Comparison of ENCODE assay signal across 9 cellular contexts in genomic region chr5:176817864-176818377, GRCh38. TPM values are rescaled to one million over a fixed set of nuclear protein-coding genes. Genes with fewer than 3 reads are reported as not detected.
DNase-seq lines count a peak whose midpoint lies in the region; ATAC-seq, FAIRE-seq and TF ChIP-seq lines count a peak whose summit lies in the region.
"Had no signal": no experiment of that assay in that cellular context is flagged by ENCODE, and none has a peak within 500 bp of the region (broad histone marks: within the 10 kb centered on the region; RNA-seq: fewer than 3 reads in every experiment).

No MANE protein-coding gene starts in this region.

- H3K4me3 ChIP-seq in Peyer's patch: peak overlapping the region; percentile 14 to 46 (median 42)
- peak overlapping the region in 2 of 3 experiments; percentile 2 to 8 for H3K4me3 ChIP-seq in endothelial cell of umbilical vein (replicated peaks in 1 of 3; ENCODE audit: insufficient read depth in 1 of 3, low read depth in 1 of 3, low read length in 3 of 3)
- H3K4me3 ChIP-seq in neural progenitor cell: peak overlapping the region; percentile 64
- H3K4me3 ChIP-seq: body of pancreas had no signal

- H3K9me3 Mint-ChIP-seq in activated CD8-positive, alpha-beta memory T cell treated with anti-CD3 and anti-CD28 coated beads, Interleukin-2, amount 10 ng/mL, durations not matched to agents 7 days and 5 days (ENCODE audit: low read depth): no peaks in the 10 kb centered on the region
- H3K9me3 Mint-ChIP-seq in neural progenitor cell: no peaks in the 10 kb centered on the region

- H3F3A ChIP-seq in neural progenitor cell (ENCODE audit: low read depth): peaks cover 30% of the 10 kb centered on the region

- H2AFZ ChIP-seq in endothelial cell of umbilical vein (ENCODE audit: low read depth, low read length): no peak overlapping the region
- H2AFZ ChIP-seq in neural progenitor cell (replicated peaks): peak overlapping the region; percentile 96

- DNase-seq in activated CD8-positive, alpha-beta memory T cell treated with anti-CD3 and anti-CD28 coated beads, Interleukin-2, amount 10 ng/mL, durations not matched to agents 7 days and 5 days: no peak
- DNase-seq in activated CD8-positive, alpha-beta memory T cell treated with anti-CD3 and anti-CD28 coated beads for 24 hours: no peak
- DNase-seq in Peyer's patch: no peak
- peak; percentile 16 for DNase-seq in endothelial cell of umbilical vein (ENCODE audit: low read depth, low spot score)
- DNase-seq in neural progenitor cell (ENCODE audit: low spot score): peak; percentile 95
- no peak for DNase-seq in SHP77 treated with DMSO at 0.1 percent for 48 hours (lab: John Stamatoyannopoulos, UW)
- no peak for DNase-seq in cerebellar nuclear complex (lab: John Stamatoyannopoulos, UW)

- H3K4me1 ChIP-seq in Peyer's patch: peaks cover 0 to 12% (median 4%) of the 10 kb centered on the region in 4 donors
- H3K4me1 ChIP-seq in endothelial cell of umbilical vein (ENCODE audit: control insufficient read depth, extremely low read depth, insufficient read depth, low read length): no peaks in the 10 kb centered on the region
- H3K4me1 ChIP-seq in neural progenitor cell: peaks cover 42% of the 10 kb centered on the region

- H3K27me3 ChIP-seq in Peyer's patch (peaks cover 0 to 18% of the 10 kb centered on the region in 2 donors), endothelial cell of umbilical vein (ENCODE audit: control insufficient read depth in 2 of 2, insufficient read depth in 2 of 2, low read length in 2 of 2) (peaks cover 21 to 24% of the 10 kb centered on the region in 2 experiments), neural progenitor cell (peaks cover 2% of the 10 kb centered on the region)
- H3K27me3 ChIP-seq: body of pancreas had no signal

- TF ChIP-seq CTCF in Peyer's patch (IDR thresholded peaks at IDR 0.05) (peak in 1 of 6 experiments; percentile 4), endothelial cell of umbilical vein (IDR thresholded peaks at IDR 0.05; ENCODE audit: extremely low read depth in 1 of 2, insufficient read depth in 1 of 2, low read depth in 1 of 2, low read length in 2 of 2) (peak; percentile 31 to 58), neural progenitor cell (IDR thresholded peaks at IDR 0.05) (peak; percentile 65)

- peak overlapping the region; percentile 35 for H3K4me3 Mint-ChIP-seq in activated CD8-positive, alpha-beta memory T cell treated with anti-CD3 and anti-CD28 coated beads, Interleukin-2, amount 10 ng/mL, durations not matched to agents 7 days and 5 days
- peak overlapping the region; percentile 80 for H3K4me3 Mint-ChIP-seq in neural progenitor cell

- intact Hi-C loops in endothelial cell of umbilical vein (cut with micrococcal nuclease): loop anchor here (1.0 kb wide), 1 partner anchor 158 kb away; no protein-coding TSS in a partner anchor

- ATAC-seq in activated CD8-positive, alpha-beta memory T cell treated with anti-CD3 and anti-CD28 coated beads, Interleukin-2, amount 10 ng/mL, durations not matched to agents 7 days and 5 days: peak; percentile 52
- ATAC-seq in HG02642 (IDR thresholded peaks at IDR 0.05; ENCODE audit: poor library complexity, unreplicated experiment): peak; percentile 21

- H3K36me3 Mint-ChIP-seq in activated CD8-positive, alpha-beta memory T cell treated with anti-CD3 and anti-CD28 coated beads, Interleukin-2, amount 10 ng/mL, durations not matched to agents 7 days and 5 days: no peaks in the 10 kb centered on the region
- H3K36me3 Mint-ChIP-seq in neural progenitor cell: no peaks in the 10 kb centered on the region

- CTCF ChIA-PET in activated CD8-positive, alpha-beta memory T cell treated with anti-CD3 and anti-CD28 coated beads, Interleukin-2, amount 10 ng/mL, durations not matched to agents 7 days and 5 days (lab: Charles Lee): interaction anchor here (1.1 kb wide), 1 partner anchor 294 kb away, joined by 3 read pairs; no protein-coding TSS in a partner anchor
- CTCF ChIA-PET in endothelial cell of umbilical vein (lab: Charles Lee): interaction anchor here (1.2 to 6.3 kb wide), 2 partner anchors 118 to 157 kb away, joined by 4 to 40 read pairs; no protein-coding TSS in a partner anchor

- H4K20me1 ChIP-seq in endothelial cell of umbilical vein (replicated peaks; ENCODE audit: control insufficient read depth, extremely low read depth, insufficient read depth, low read length) (no peaks in the 10 kb centered on the region), neural progenitor cell (ENCODE audit: low read depth) (no peaks in the 10 kb centered on the region)

- TF ChIP-seq POLR2A in Peyer's patch (IDR thresholded peaks at IDR 0.05) (no peak), endothelial cell of umbilical vein (IDR thresholded peaks at IDR 0.05; ENCODE audit: low read depth, low read length) (no peak)

- H3K4me2 ChIP-seq in endothelial cell of umbilical vein (ENCODE audit: insufficient read depth, low read length) (peak overlapping the region; percentile 12), neural progenitor cell (peak overlapping the region; percentile 91)

- no peak overlapping the region for H3K9ac ChIP-seq in endothelial cell of umbilical vein (replicated peaks; ENCODE audit: extremely low read depth, insufficient read depth, low read length)
- H3K9ac ChIP-seq in neural progenitor cell: no peak overlapping the region

- H3K27ac ChIP-seq in Peyer's patch (no peak overlapping the region), endothelial cell of umbilical vein (ENCODE audit: insufficient read depth, low read depth, low read length) (no peak overlapping the region), neural progenitor cell (no peak overlapping the region)
- H3K27ac ChIP-seq: body of pancreas had no signal

- no TSS peak for BruUV-seq in endothelial cell of umbilical vein (replicated peaks; lab: Mats Ljungman, UMichigan)

- no peaks in the 10 kb centered on the region for H3K9me1 ChIP-seq in endothelial cell of umbilical vein (replicated peaks; ENCODE audit: control insufficient read depth, extremely low read depth, insufficient read depth, low read length)

- no peak overlapping the region for H3K27ac Mint-ChIP-seq in activated CD8-positive, alpha-beta memory T cell treated with anti-CD3 and anti-CD28 coated beads, Interleukin-2, amount 10 ng/mL, durations not matched to agents 7 days and 5 days
- no peak overlapping the region for H3K27ac Mint-ChIP-seq in neural progenitor cell

- dilution Hi-C loops in endothelial cell of umbilical vein (cut with MboI; ENCODE audit: extremely low pct_ligation_motif_present, low sequenced_read_pairs): no loop called here

- no peaks in the 10 kb centered on the region for H3K9me3 ChIP-seq in Peyer's patch
- no peaks in the 10 kb centered on the region for H3K9me3 ChIP-seq in endothelial cell of umbilical vein (replicated peaks; ENCODE audit: control insufficient read depth, insufficient read depth, low read length)
- no peaks in the 10 kb centered on the region for H3K9me3 ChIP-seq in neural progenitor cell (ENCODE audit: low read depth)
- H3K9me3 ChIP-seq: body of pancreas had no signal

- H3K36me3 ChIP-seq in Peyer's patch: no peaks in the 10 kb centered on the region
- H3K36me3 ChIP-seq in endothelial cell of umbilical vein (ENCODE audit: control insufficient read depth in 2 of 2, extremely low read depth in 1 of 2, insufficient read depth in 2 of 2, low read length in 2 of 2): no peaks in the 10 kb centered on the region
- no peaks in the 10 kb centered on the region for H3K36me3 ChIP-seq in neural progenitor cell

- peaks cover 16% of the 10 kb centered on the region for H3K4me1 Mint-ChIP-seq in activated CD8-positive, alpha-beta memory T cell treated with anti-CD3 and anti-CD28 coated beads, Interleukin-2, amount 10 ng/mL, durations not matched to agents 7 days and 5 days
- peaks cover 34% of the 10 kb centered on the region for H3K4me1 Mint-ChIP-seq in neural progenitor cell

- peaks cover 74% of the 10 kb centered on the region for H3K27me3 Mint-ChIP-seq in activated CD8-positive, alpha-beta memory T cell treated with anti-CD3 and anti-CD28 coated beads, Interleukin-2, amount 10 ng/mL, durations not matched to agents 7 days and 5 days
- peaks cover 53% of the 10 kb centered on the region for H3K27me3 Mint-ChIP-seq in neural progenitor cell (ENCODE audit: insufficient read depth, low read depth)

- POLR2A ChIA-PET in endothelial cell of umbilical vein (lab: Charles Lee): no interaction called here

- H3K79me2 ChIP-seq in endothelial cell of umbilical vein (ENCODE audit: control insufficient read depth, insufficient read depth, low read length) (no peaks in the 10 kb centered on the region), neural progenitor cell (ENCODE audit: low read depth) (no peaks in the 10 kb centered on the region)

- FAIRE-seq in endothelial cell of umbilical vein (lab: Jason Lieb, UNC): peak; percentile 48

TF ChIP-seq in endothelial cell of umbilical vein, 7 proteins besides CTCF, POLR2A, EP300 and RAD21:
- TF ChIP-seq GATA2 (IDR thresholded peaks at IDR 0.05; ENCODE audit: insufficient read depth, insufficient read length, low read depth, low read length) (no peak), EZH2 (IDR thresholded peaks at IDR 0.05; ENCODE audit: borderline replicate concordance, low read depth, low read length, severe bottlenecking) (peak; percentile 64)

RNA-seq across cellular contexts. Expression of gene UNC5A, which starts 7.6 kb away (rescaled TPM):
- not detected for total RNA-seq in activated CD8-positive, alpha-beta memory T cell treated with anti-CD3 and anti-CD28 coated beads, Interleukin-2, amount 10 ng/mL, durations not matched to agents 7 days and 5 days
- under 1 TPM in 1 of 4 donors, not detected in 3; 0.18 TPM for total RNA-seq in Peyer's patch
- 0.22 and 0.51 TPM in 2 replicates for total RNA-seq in endothelial cell of umbilical vein
- 0.08 and 0.10 TPM in 2 replicates for polyA plus RNA-seq in endothelial cell of umbilical vein
- polyA plus RNA-seq in endothelial cell of umbilical vein (2011; cell fraction: cytosol; rRNA removed): 0.05 and 0.07 TPM in 2 replicates
- 0.06 and 0.11 TPM in 2 replicates for polyA plus RNA-seq in endothelial cell of umbilical vein (2011; cell fraction: nucleus; rRNA removed)
- 0.17 and 0.25 TPM in 2 replicates for polyA plus RNA-seq in endothelial cell of umbilical vein (2012)
- not detected in 2 replicates for polyA minus RNA-seq in endothelial cell of umbilical vein
- polyA minus RNA-seq in endothelial cell of umbilical vein (2011; cell fraction: cytosol; rRNA and poly(A)+ RNA removed): not detected
- not detected in 2 replicates for polyA minus RNA-seq in endothelial cell of umbilical vein (2011; cell fraction: nucleus; rRNA and poly(A)+ RNA removed)
- 1.2 and 3.6 TPM in 2 replicates for total RNA-seq in neural progenitor cell (ENCODE audit: low replicate concordance)

Comparison
In these comparisons a context has a peak if more than half of its experiments do, and no peak if none do; other contexts are left out.
1. DNase-seq: peak in endothelial cell of umbilical vein (single experiment) and neural progenitor cell (single experiment); none in activated CD8-positive, alpha-beta memory T cell treated with anti-CD3 and anti-CD28 coated beads, Interleukin-2, amount 10 ng/mL, durations not matched to agents 7 days and 5 days (single experiment), activated CD8-positive, alpha-beta memory T cell treated with anti-CD3 and anti-CD28 coated beads for 24 hours (single experiment), Peyer's patch (0 of 3), SHP77 treated with DMSO at 0.1 percent for 48 hours (single experiment) and cerebellar nuclear complex (0 of 2).
2. H3K4me3 ChIP-seq: peak in every context shown above with its lines; median percentile 64 in neural progenitor cell; 42 in Peyer's patch; 5 in endothelial cell of umbilical vein.